In the genomic region with DNA sequence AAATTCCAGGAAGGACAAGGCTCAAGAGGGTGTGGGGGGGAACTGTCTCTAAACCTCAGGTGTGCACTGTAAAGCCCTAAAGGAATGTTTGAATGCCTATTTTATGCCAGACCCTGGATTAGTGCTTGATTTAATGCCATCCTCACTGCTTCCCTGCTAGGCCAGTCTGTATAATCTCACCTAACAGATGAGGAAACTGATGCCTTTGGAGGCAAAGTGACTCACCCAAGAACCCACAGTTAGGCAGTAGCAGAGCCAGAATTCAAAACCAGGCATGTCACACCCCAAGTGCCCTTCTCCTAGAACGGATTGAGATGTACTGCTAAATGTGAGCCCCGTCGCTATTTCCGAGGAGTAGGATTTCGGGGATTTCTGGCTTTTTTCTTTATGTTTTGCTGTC, we compare ENCODE assay signal across 34 cellular contexts.
"Had no signal": no experiment of that assay in that cellular context is flagged by ENCODE, and none has a peak within 500 bp of the region (broad histone marks: within the 10 kb centered on the region; RNA-seq: fewer than 3 reads in every experiment).

No MANE protein-coding gene starts in this region.

- FAIRE-seq: RCC 7860 had no signal

- H3K27ac ChIP-seq: brain microvascular endothelial cell, PC-9, VCaP had no signal

- H3K4me3 ChIP-seq: PC-9 had no signal

- DNase-seq: activated B cell treated with CpG ODN at 0.5 μM for 24 hours; activated CD4-positive, alpha-beta memory T cell treated with anti-CD3 and anti-CD28 coated beads for 36 hours; activated CD4-positive, alpha-beta T cell treated with anti-CD3 and anti-CD28 coated beads for 4 hours; activated CD4-positive, alpha-beta T cell treated with anti-CD3 and anti-CD28 coated beads, Interleukin-2, amount 50 U/mL, for 1 hour; activated CD4-positive, CD25-positive, alpha-beta regulatory T cell treated with anti-CD3 and anti-CD28 coated beads, Interleukin-2, amount 50 U/mL, for 72 hours; activated CD8-positive, alpha-beta memory T cell treated with anti-CD3 and anti-CD28 coated beads, Interleukin-2, amount 50 U/mL, for 4 hours; activated effector memory CD4-positive, alpha-beta T cell treated with anti-CD3 and anti-CD28 coated beads, Interleukin-2, amount 50 U/mL, for 16 hours; activated naive CD4-positive, alpha-beta T cell; activated naive CD4-positive, alpha-beta T cell treated with anti-CD3 and anti-CD28 coated beads, Interleukin-2, amount 50 U/mL, for 16 hours; activated naive CD8-positive, alpha-beta T cell treated with anti-CD3 and anti-CD28 coated beads for 36 hours; activated T-cell treated with anti-CD3 and anti-CD28 coated beads, Interleukin-2, amount 50 U/mL, for 48 hours; amniotic stem cell; aorta; brain microvascular endothelial cell; Karpas-422; NCI-H1092 treated with DMSO at 0.1 percent for 48 hours; NCI-H1417; NCI-H146; NCI-H187; NCI-H2029 treated with DMSO at 0.1 percent for 48 hours; NCI-H2107; NCI-H2171; NCI-H510A; NCI-H526; NCI-H748 treated with DMSO at 0.1 percent for 48 hours; NK-92 treated with Interleukin-12 subunit alpha and Interleukin-12 subunit beta, amount 100 ng/mL, for 24 hours; PC-9; Right ventricle myocardium superior; SW 1271; T-helper 1 cell; T-helper 2 cell; T-helper 9 cell had no signal

- H3K4me2 ChIP-seq: PC-9 had no signal

- H3K27me3 ChIP-seq: brain microvascular endothelial cell had no signal

- H2AFZ ChIP-seq: PC-9 had no signal
